In genomic region chr1:171781167-171781875, GRCh38 we compare ENCODE assay signal across 1 cellular context.
TF ChIP-seq lines count a peak whose summit lies in the region.

Gene METTL13, plus strand, starts transcription at chr1:171781660. Its CDS starts 308 bp downstream, at chr1:171781968.

TF ChIP-seq in GM12878, 131 proteins besides CTCF, POLR2A, EP300 and RAD21 (continued from another document):
- TF ChIP-seq E2F4 (IDR thresholded peaks at IDR 0.05; ENCODE audit: low read depth, low read length) (no peak), RELB (IDR thresholded peaks at IDR 0.05; ENCODE audit: low read depth) (peak; percentile 89; the same call in 1 of the 2 replicates), RAD51 (IDR thresholded peaks at IDR 0.05) (peak; percentile 73), IKZF1 (conservative IDR thresholded peaks at IDR 0.05) (peak; percentile 82), SMC3 (IDR thresholded peaks at IDR 0.05; ENCODE audit: borderline replicate concordance, low read length) (no peak), PML (IDR thresholded peaks at IDR 0.05; ENCODE audit: low read length) (peak; percentile 96), REST (IDR thresholded peaks at IDR 0.05; ENCODE audit: low read depth, low read length) (no peak), NKRF (conservative IDR thresholded peaks at IDR 0.05) (peak; percentile 80; the same call in 1 of the 2 replicates), PKNOX1 (IDR thresholded peaks at IDR 0.05) (peak; percentile 81), EED (IDR thresholded peaks at IDR 0.05; ENCODE audit: low read depth) (no peak), RBBP5 (conservative IDR thresholded peaks at IDR 0.05) (no peak), IRF4 (IDR thresholded peaks at IDR 0.05; ENCODE audit: low read depth, low read length) (no peak), USF1 (IDR thresholded peaks at IDR 0.05; ENCODE audit: borderline replicate concordance, extremely low read length, insufficient read depth, low read depth, low read length) (peak; percentile 27), MEF2A (IDR thresholded peaks at IDR 0.05; ENCODE audit: insufficient read depth, low read depth, low read length) (no peak), POU2F2 (IDR thresholded peaks at IDR 0.05; ENCODE audit: borderline replicate concordance, low read depth, low read length) (peak; percentile 64), BRCA1 (IDR thresholded peaks at IDR 0.05; ENCODE audit: low read depth, low read length) (no peak), CHD2 (IDR thresholded peaks at IDR 0.05; ENCODE audit: borderline replicate concordance, low read depth, low read length) (peak; percentile 93), PAX8 (IDR thresholded peaks at IDR 0.05) (no peak), E4F1 (IDR thresholded peaks at IDR 0.05; ENCODE audit: borderline replicate concordance, partially characterized antibody) (peak; percentile 97), SIN3A (IDR thresholded peaks at IDR 0.05; ENCODE audit: low read depth, low read length) (peak; percentile 61; the same call in 1 of the 2 replicates), MAX (IDR thresholded peaks at IDR 0.05; ENCODE audit: low read depth, low read length) (peak; percentile 76), MYB (IDR thresholded peaks at IDR 0.05; ENCODE audit: borderline replicate concordance, low read depth, low read length) (no peak), KAT2A (conservative IDR thresholded peaks at IDR 0.05; ENCODE audit: control insufficient read depth, low read depth, low read length) (no peak), ZBTB4 (CRISPR knock-in tag; IDR thresholded peaks at IDR 0.05) (no peak), KLF5 (IDR thresholded peaks at IDR 0.05; ENCODE audit: partially characterized antibody) (peak; percentile 59), NRF1 (conservative IDR thresholded peaks at IDR 0.05; ENCODE audit: low read depth, low read length) (no peak), ZNF622 (IDR thresholded peaks at IDR 0.05) (no peak), STAT3 (IDR thresholded peaks at IDR 0.05; ENCODE audit: low read depth, low read length) (no peak), RELA (IDR thresholded peaks at IDR 0.05; ENCODE audit: borderline replicate concordance, partially characterized antibody) (no peak), HDAC6 (IDR thresholded peaks at IDR 0.05; ENCODE audit: unreplicated experiment) (no peak), CBFB (IDR thresholded peaks at IDR 0.05; ENCODE audit: low read depth) (peak; percentile 72), FOS (IDR thresholded peaks at IDR 0.05; ENCODE audit: borderline replicate concordance, extremely low read depth, insufficient read length) (peak; percentile 78), CEBPZ (IDR thresholded peaks at IDR 0.05; ENCODE audit: low read depth, low read length) (peak; percentile 68), FOXK2 (IDR thresholded peaks at IDR 0.05) (no peak), CREM (IDR thresholded peaks at IDR 0.05; ENCODE audit: low read depth) (peak; percentile 96), HSF1 (IDR thresholded peaks at IDR 0.05; ENCODE audit: low read depth, low read length) (no peak)
